In genomic region chr4:88017516-88018302, GRCh38 we compare ENCODE assay signal across 12 cellular contexts. TPM values are rescaled to one million over a fixed set of nuclear protein-coding genes. Genes with fewer than 3 reads are reported as not detected.
A peak's percentile ranks its signal among the peaks of the same experiment; 100 is the strongest.
DNase-seq lines count a peak whose midpoint lies in the region; ATAC-seq and TF ChIP-seq lines count a peak whose summit lies in the region.
"Had no signal": no experiment of that assay in that cellular context is flagged by ENCODE, and none has a peak within 500 bp of the region (broad histone marks: within the 10 kb centered on the region; RNA-seq: fewer than 3 reads in every experiment).

No MANE protein-coding gene starts in this region.

- H3K4me3 ChIP-seq in choroid plexus epithelial cell (ENCODE audit: low read depth, low read length): no peak overlapping the region

- POLR2A ChIA-PET in naive thymus-derived CD8-positive, alpha-beta T cell (lab: Charles Lee): no interaction called here

- ATAC-seq in GM21717 (IDR thresholded peaks at IDR 0.05; ENCODE audit: unreplicated experiment): no peak
- ATAC-seq in naive thymus-derived CD8-positive, alpha-beta T cell: no peak
- ATAC-seq: esophagus mucosa had no signal

- H3K36me3 Mint-ChIP-seq in naive thymus-derived CD8-positive, alpha-beta T cell: peaks cover 0 to 15% (median 3%) of the 10 kb centered on the region in 3 donors

- TF ChIP-seq CTCF in choroid plexus epithelial cell (conservative IDR thresholded peaks at IDR 0.05; ENCODE audit: low read depth, low read length) (no peak), GM10266 (IDR thresholded peaks at IDR 0.05; ENCODE audit: control insufficient read depth, insufficient read depth, low read depth, missing control alignments) (no peak)

- no peak overlapping the region for H3K4me3 Mint-ChIP-seq in naive thymus-derived CD8-positive, alpha-beta T cell
- H3K4me3 Mint-ChIP-seq: activated CD4-positive, alpha-beta memory T cell treated with anti-CD3 and anti-CD28 coated beads, Interleukin-2, amount 10 ng/mL, durations not matched to agents 7 days and 5 days had no signal

- no peaks in the 10 kb centered on the region for H3K9me3 Mint-ChIP-seq in naive thymus-derived CD8-positive, alpha-beta T cell
- H3K9me3 Mint-ChIP-seq: activated CD4-positive, alpha-beta memory T cell treated with anti-CD3 and anti-CD28 coated beads, Interleukin-2, amount 10 ng/mL, durations not matched to agents 7 days and 5 days had no signal

- peaks cover under 1 to 14% (median 8%) of the 10 kb centered on the region in 4 donors for H3K4me1 Mint-ChIP-seq in naive thymus-derived CD8-positive, alpha-beta T cell

- DNase-seq in HT1080 (ENCODE audit: low read depth) (peak; percentile 80), choroid plexus epithelial cell (ENCODE audit: low read depth) (peak; percentile 98), kidney tubule cell (ENCODE audit: low spot score) (peak; percentile 91), superior temporal gyrus (ENCODE audit: extremely low spot score) (peak; percentile 42), GM10266 (ENCODE audit: extremely low spot score) (no peak)
- no peak for DNase-seq in naive thymus-derived CD8-positive, alpha-beta T cell
- no peak for DNase-seq in stimulated activated CD4-positive, alpha-beta T cell treated with anti-CD3 and anti-CD28 coated beads, Interleukin-2, amount 100 ng/mL, for 24 hours
- DNase-seq: activated CD4-positive, alpha-beta memory T cell treated with anti-CD3 and anti-CD28 coated beads, Interleukin-2, amount 10 ng/mL, durations not matched to agents 7 days and 5 days; NCI-H2227 treated with DMSO at 0.1 percent for 48 hours; stimulated activated CD4-positive, alpha-beta T cell treated with anti-CD3 and anti-CD28 coated beads, Interleukin-2, amount 100 ng/mL, for 48 hours had no signal

- H3K27me3 Mint-ChIP-seq in naive thymus-derived CD8-positive, alpha-beta T cell: no peaks in the 10 kb centered on the region
- H3K27me3 Mint-ChIP-seq: activated CD4-positive, alpha-beta memory T cell treated with anti-CD3 and anti-CD28 coated beads, Interleukin-2, amount 10 ng/mL, durations not matched to agents 7 days and 5 days had no signal

- H3K27ac Mint-ChIP-seq in naive thymus-derived CD8-positive, alpha-beta T cell: no peak overlapping the region
- H3K27ac Mint-ChIP-seq: activated CD4-positive, alpha-beta memory T cell treated with anti-CD3 and anti-CD28 coated beads, Interleukin-2, amount 10 ng/mL, durations not matched to agents 7 days and 5 days had no signal

RNA-seq across cellular contexts. Expression of gene PKD2, which starts 10.3 kb away (rescaled TPM):
- 14.2 and 18.3 TPM in 2 replicates for total RNA-seq in HT1080 (2014; rRNA removed; shearing (Covaris generic))
- polyA plus RNA-seq in HT1080 (2015; cell fraction: cytosol; rRNA removed): 10.3 and 13.3 TPM in 2 replicates
- 25.2 and 28.2 TPM in 2 replicates for polyA plus RNA-seq in HT1080 (2015; cell fraction: nucleus; rRNA removed)
- 1 to 10 TPM; 8.6 to 9.6 TPM for total RNA-seq in naive thymus-derived CD8-positive, alpha-beta T cell
- polyA plus RNA-seq in naive thymus-derived CD8-positive, alpha-beta T cell: 1 to 10 TPM; 1.4 to 5.8 (median 2.2) TPM

RNA-seq across cellular contexts. Expression of gene SPP1, which starts 42.2 kb away (rescaled TPM):
- 30.6 and 37.1 TPM in 2 replicates for total RNA-seq in HT1080 (2014; rRNA removed; shearing (Covaris generic))
- 10.1 and 12.0 TPM in 2 replicates for polyA plus RNA-seq in HT1080 (2015; cell fraction: cytosol; rRNA removed)
- polyA plus RNA-seq in HT1080 (2015; cell fraction: nucleus; rRNA removed): 15.8 and 19.7 TPM in 2 replicates
- total RNA-seq in naive thymus-derived CD8-positive, alpha-beta T cell: 1 to 10 TPM; 6.7 to 8.7 TPM
- not detected for polyA plus RNA-seq in naive thymus-derived CD8-positive, alpha-beta T cell

Comparison
In these comparisons a context has a peak if more than half of its experiments do, and no peak if none do; other contexts are left out.
1. DNase-seq: peak in HT1080 (single experiment), choroid plexus epithelial cell (single experiment), kidney tubule cell (single experiment) and superior temporal gyrus (single experiment); none in naive thymus-derived CD8-positive, alpha-beta T cell (0 of 10), GM10266 (single experiment) and stimulated activated CD4-positive, alpha-beta T cell treated with anti-CD3 and anti-CD28 coated beads, Interleukin-2, amount 100 ng/mL, for 24 hours (0 of 2).